36 cellular contexts compared by ENCODE assay signal in genomic region chr17:32118835-32119234, GRCh38.
"Had no signal": no experiment of that assay in that cellular context is flagged by ENCODE, and none has a peak within 500 bp of the region (broad histone marks: within the 10 kb centered on the region; RNA-seq: fewer than 3 reads in every experiment).

No MANE protein-coding gene starts in this region.

- DNase-seq: activated B cell treated with CpG ODN at 0.5 μM for 24 hours; activated CD4-positive, alpha-beta memory T cell treated with anti-CD3 and anti-CD28 coated beads for 36 hours; activated CD4-positive, alpha-beta T cell treated with anti-CD3 and anti-CD28 coated beads for 4 hours; activated CD4-positive, alpha-beta T cell treated with anti-CD3 and anti-CD28 coated beads, Interleukin-2, amount 10 ng/mL, durations not matched to agents 24 days and 14 days; activated CD4-positive, alpha-beta T cell treated with anti-CD3 and anti-CD28 coated beads, Interleukin-2, amount 50 U/mL, for 1 hour; activated CD4-positive, alpha-beta T cell treated with anti-CD3 and anti-CD28 coated beads, Interleukin-2, amount 50 U/mL, for 4 hours; activated CD4-positive, CD25-positive, alpha-beta regulatory T cell treated with anti-CD3 and anti-CD28 coated beads, Interleukin-2, amount 50 U/mL, for 72 hours; activated CD8-positive, alpha-beta memory T cell treated with anti-CD3 and anti-CD28 coated beads, Interleukin-2, amount 50 U/mL, for 4 hours; activated CD8-positive, alpha-beta T cell treated with anti-CD3 and anti-CD28 coated beads for 36 hours; activated gamma-delta T cell; activated naive CD4-positive, alpha-beta T cell treated with anti-CD3 and anti-CD28 coated beads, Interleukin-2, amount 10 ng/mL, durations not matched to agents 7 days and 5 days; activated naive CD4-positive, alpha-beta T cell treated with Interleukin-2 at 50 U/mL for 16 hours; activated naive CD8-positive, alpha-beta T cell treated with anti-CD3 and anti-CD28 coated beads, Interleukin-2, amount 10 ng/mL, durations not matched to agents 7 days and 5 days; activated naive CD8-positive, alpha-beta T cell treated with anti-CD3 and anti-CD28 coated beads, Interleukin-2, amount 50 U/mL, for 24 hours; activated T-cell treated with anti-CD3 and anti-CD28 coated beads for 4 hours; activated T-cell treated with anti-CD3 and anti-CD28 coated beads, Interleukin-2, amount 50 U/mL, for 1 hour; activated T-cell treated with anti-CD3 and anti-CD28 coated beads, Interleukin-2, amount 50 U/mL, for 4 hours; activated T-cell treated with anti-CD3 and anti-CD28 coated beads, Interleukin-2, amount 50 U/mL, for 72 hours; amygdala; anterior cingulate cortex; caudate nucleus; cerebellar nuclear complex; T-helper 1 cell; T-helper 2 cell; T-helper 9 cell had no signal

- H3K27me3 Mint-ChIP-seq: activated naive CD4-positive, alpha-beta T cell treated with anti-CD3 and anti-CD28 coated beads, Interleukin-2, amount 50 U/mL, for 24 hours; activated naive CD8-positive, alpha-beta T cell; activated naive CD8-positive, alpha-beta T cell treated with anti-CD3 and anti-CD28 coated beads, Interleukin-2, amount 50 U/mL, for 24 hours; brain had no signal

- H3K9me3 ChIP-seq: ascending aorta had no signal

- H3K9me3 Mint-ChIP-seq: activated B cell treated with CpG ODN at 0.5 μM for 24 hours; activated CD4-positive, alpha-beta memory T cell treated with anti-CD3 and anti-CD28 coated beads for 36 hours; activated CD4-positive, alpha-beta T cell treated with anti-CD3 and anti-CD28 coated beads, Interleukin-2, amount 10 ng/mL, durations not matched to agents 24 days and 14 days; activated CD8-positive, alpha-beta T cell treated with anti-CD3 and anti-CD28 coated beads for 36 hours; activated naive CD4-positive, alpha-beta T cell treated with anti-CD3 and anti-CD28 coated beads, Interleukin-2, amount 10 ng/mL, durations not matched to agents 7 days and 5 days; activated naive CD4-positive, alpha-beta T cell treated with anti-CD3 and anti-CD28 coated beads, Interleukin-2, amount 50 U/mL, for 24 hours; activated naive CD8-positive, alpha-beta T cell treated with anti-CD3 and anti-CD28 coated beads, Interleukin-2, amount 10 ng/mL, durations not matched to agents 7 days and 5 days; activated naive CD8-positive, alpha-beta T cell treated with anti-CD3 and anti-CD28 coated beads, Interleukin-2, amount 50 U/mL, for 24 hours; activated T-cell treated with anti-CD3 and anti-CD28 coated beads, Interleukin-2, amount 50 U/mL, for 4 hours; activated T-cell treated with anti-CD3 and anti-CD28 coated beads, Interleukin-2, amount 50 U/mL, for 72 hours; activated T-helper 1 cell treated with anti-CD3 and anti-CD28 coated beads, Interleukin-12 subunit alpha, Interleukin-12 subunit beta, Interleukin-2, Interleukin-4 antibody, amounts not matched to agents 30 ng/mL and 10 ng/mL and 1 ng/mL, durations not matched to agents 14 hours and 24 hours and 36 hours; activated T-helper 17 cell treated with anti-CD3 and anti-CD28 coated beads, Interleukin-2, amount 50 U/mL, for 72 hours; brain; central memory CD8-positive, alpha-beta T cell; T-helper 1 cell treated with Interleukin-12 subunit alpha and Interleukin-12 subunit beta and Interleukin-4 antibody, amounts not matched to agents 30 μg/mL and 1 μg/mL, for 36 hours; T-helper 2 cell treated with Interferon-gamma antibody and Interleukin-4, amounts not matched to agents 5 μg/mL and 100 μg/mL, for 36 hours had no signal

- H3K27me3 ChIP-seq: ascending aorta, cardiac muscle cell had no signal

- H3K36me3 ChIP-seq: ascending aorta, cardiac muscle cell had no signal

- H3K36me3 Mint-ChIP-seq: activated CD4-positive, alpha-beta memory T cell treated with anti-CD3 and anti-CD28 coated beads for 36 hours; activated naive CD4-positive, alpha-beta T cell treated with anti-CD3 and anti-CD28 coated beads, Interleukin-2, amount 10 ng/mL, durations not matched to agents 7 days and 5 days; activated naive CD4-positive, alpha-beta T cell treated with anti-CD3 and anti-CD28 coated beads, Interleukin-2, amount 50 U/mL, for 24 hours; activated naive CD8-positive, alpha-beta T cell; activated naive CD8-positive, alpha-beta T cell treated with anti-CD3 and anti-CD28 coated beads, Interleukin-2, amount 10 ng/mL, durations not matched to agents 7 days and 5 days; brain had no signal

- H3K4me3 ChIP-seq: ascending aorta, cardiac muscle cell had no signal

- H3K4me3 Mint-ChIP-seq: activated B cell treated with CpG ODN at 0.5 μM for 24 hours; activated CD4-positive, alpha-beta memory T cell treated with anti-CD3 and anti-CD28 coated beads for 36 hours; activated CD4-positive, alpha-beta T cell treated with anti-CD3 and anti-CD28 coated beads, Interleukin-2, amount 10 ng/mL, durations not matched to agents 24 days and 14 days; activated CD8-positive, alpha-beta T cell treated with anti-CD3 and anti-CD28 coated beads for 36 hours; activated naive CD4-positive, alpha-beta T cell treated with anti-CD3 and anti-CD28 coated beads, Interleukin-2, amount 10 ng/mL, durations not matched to agents 7 days and 5 days; activated naive CD4-positive, alpha-beta T cell treated with anti-CD3 and anti-CD28 coated beads, Interleukin-2, amount 50 U/mL, for 24 hours; activated naive CD8-positive, alpha-beta T cell; activated naive CD8-positive, alpha-beta T cell treated with anti-CD3 and anti-CD28 coated beads, Interleukin-2, amount 10 ng/mL, durations not matched to agents 7 days and 5 days; activated naive CD8-positive, alpha-beta T cell treated with anti-CD3 and anti-CD28 coated beads, Interleukin-2, amount 50 U/mL, for 24 hours; activated T-cell treated with anti-CD3 and anti-CD28 coated beads, Interleukin-2, amount 50 U/mL, for 4 hours; activated T-cell treated with anti-CD3 and anti-CD28 coated beads, Interleukin-2, amount 50 U/mL, for 72 hours; activated T-helper 1 cell treated with anti-CD3 and anti-CD28 coated beads, Interleukin-12 subunit alpha, Interleukin-12 subunit beta, Interleukin-2, Interleukin-4 antibody, amounts not matched to agents 30 ng/mL and 10 ng/mL and 1 ng/mL, durations not matched to agents 14 hours and 24 hours and 36 hours; activated T-helper 17 cell treated with anti-CD3 and anti-CD28 coated beads, Interleukin-2, amount 50 U/mL, for 72 hours; brain; central memory CD8-positive, alpha-beta T cell; T-helper 1 cell treated with Interleukin-12 subunit alpha and Interleukin-12 subunit beta and Interleukin-4 antibody, amounts not matched to agents 30 μg/mL and 1 μg/mL, for 36 hours; T-helper 2 cell treated with Interferon-gamma antibody and Interleukin-4, amounts not matched to agents 5 μg/mL and 100 μg/mL, for 36 hours had no signal

- H3K27ac ChIP-seq: ascending aorta, cardiac muscle cell, VCaP had no signal

- H3K4me1 Mint-ChIP-seq: activated B cell treated with CpG ODN at 0.5 μM for 24 hours; activated T-helper 17 cell treated with anti-CD3 and anti-CD28 coated beads, Interleukin-2, amount 50 U/mL, for 72 hours; central memory CD8-positive, alpha-beta T cell had no signal

- H3K4me1 ChIP-seq: ascending aorta had no signal

- H3K27ac Mint-ChIP-seq: activated B cell treated with CpG ODN at 0.5 μM for 24 hours; activated CD4-positive, alpha-beta memory T cell treated with anti-CD3 and anti-CD28 coated beads for 36 hours; activated CD4-positive, alpha-beta T cell treated with anti-CD3 and anti-CD28 coated beads, Interleukin-2, amount 10 ng/mL, durations not matched to agents 24 days and 14 days; activated CD8-positive, alpha-beta T cell treated with anti-CD3 and anti-CD28 coated beads for 36 hours; activated naive CD4-positive, alpha-beta T cell treated with anti-CD3 and anti-CD28 coated beads, Interleukin-2, amount 10 ng/mL, durations not matched to agents 7 days and 5 days; activated naive CD4-positive, alpha-beta T cell treated with anti-CD3 and anti-CD28 coated beads, Interleukin-2, amount 50 U/mL, for 24 hours; activated naive CD8-positive, alpha-beta T cell; activated naive CD8-positive, alpha-beta T cell treated with anti-CD3 and anti-CD28 coated beads, Interleukin-2, amount 10 ng/mL, durations not matched to agents 7 days and 5 days; activated naive CD8-positive, alpha-beta T cell treated with anti-CD3 and anti-CD28 coated beads, Interleukin-2, amount 50 U/mL, for 24 hours; activated T-cell treated with anti-CD3 and anti-CD28 coated beads, Interleukin-2, amount 50 U/mL, for 72 hours; activated T-helper 1 cell treated with anti-CD3 and anti-CD28 coated beads, Interleukin-12 subunit alpha, Interleukin-12 subunit beta, Interleukin-2, Interleukin-4 antibody, amounts not matched to agents 30 ng/mL and 10 ng/mL and 1 ng/mL, durations not matched to agents 14 hours and 24 hours and 36 hours; activated T-helper 17 cell treated with anti-CD3 and anti-CD28 coated beads, Interleukin-2, amount 50 U/mL, for 72 hours; T-helper 1 cell treated with Interleukin-12 subunit alpha and Interleukin-12 subunit beta and Interleukin-4 antibody, amounts not matched to agents 30 μg/mL and 1 μg/mL, for 36 hours; T-helper 2 cell treated with Interferon-gamma antibody and Interleukin-4, amounts not matched to agents 5 μg/mL and 100 μg/mL, for 36 hours had no signal

- ATAC-seq: activated CD8-positive, alpha-beta T cell treated with anti-CD3 and anti-CD28 coated beads for 36 hours; activated naive CD8-positive, alpha-beta T cell treated with anti-CD3 and anti-CD28 coated beads, Interleukin-2, amount 50 U/mL, for 24 hours; activated T-cell treated with anti-CD3 and anti-CD28 coated beads, Interleukin-2, amount 50 U/mL, for 4 hours; activated T-cell treated with anti-CD3 and anti-CD28 coated beads, Interleukin-2, amount 50 U/mL, for 72 hours; activated T-helper 17 cell treated with anti-CD3 and anti-CD28 coated beads, Interleukin-2, amount 50 U/mL, for 72 hours had no signal
